Comparison of ENCODE assay signal across 26 cellular contexts in genomic region chr22:37959231-37959825, GRCh38. TPM values are rescaled to one million over a fixed set of nuclear protein-coding genes. Genes with fewer than 3 reads are reported as not detected.
"Had no signal": no experiment of that assay in that cellular context is flagged by ENCODE, and none has a peak within 500 bp of the region (broad histone marks: within the 10 kb centered on the region; RNA-seq: fewer than 3 reads in every experiment).

No MANE protein-coding gene starts in this region.

- FAIRE-seq: HepG2, RCC 7860 had no signal

- DNase-seq: KBM-7, MV-4-11, NCI-H1048, NCI-H1105 treated with DMSO at 0.1 percent for 48 hours, NCI-H1417 treated with DMSO at 0.1 percent for 48 hours, NCI-H187, NCI-H2029, NCI-H2081 treated with DMSO at 0.1 percent for 48 hours, NCI-H2171, NCI-H226, NCI-H446, NCI-H510A, NCI-H524 treated with DMSO at 0.1 percent for 48 hours, NCI-H69, NCI-H774, Right ventricle myocardium superior, RPMI8226, SIG-M5 had no signal

- H3K27me3 Mint-ChIP-seq: IgD-negative memory B cell had no signal

- H3K27me3 ChIP-seq: SJSA1 had no signal

- H3K27ac ChIP-seq: SJSA1, SK-N-MC had no signal

- ATAC-seq: HepG2 had no signal

- H3K9me3 ChIP-seq: SJSA1 had no signal

- H3K4me3 ChIP-seq: SJSA1, SK-N-MC had no signal

RNA-seq across cellular contexts. Expression of gene C22orf23, which starts 5.9 kb away (rescaled TPM):
- total RNA-seq: MCF 10A, SJSA1 had no signal
- polyA plus RNA-seq: IgD-negative memory B cell had no signal

RNA-seq across cellular contexts. Expression of gene SOX10, which starts 25.0 kb away (rescaled TPM):
- total RNA-seq: HepG2, HT1080, LHCN-M2, MCF 10A, SJSA1 had no signal
- polyA plus RNA-seq: HepG2, IgD-negative memory B cell had no signal
